Comparison of ENCODE assay signal across 9 cellular contexts in genomic region chr9:133421615-133422542, GRCh38. TPM values are rescaled to one million over a fixed set of nuclear protein-coding genes. Genes with fewer than 3 reads are reported as not detected.
DNase-seq lines count a peak whose midpoint lies in the region; ATAC-seq and TF ChIP-seq lines count a peak whose summit lies in the region.
"Had no signal": no experiment of that assay in that cellular context is flagged by ENCODE, and none has a peak within 500 bp of the region (broad histone marks: within the 10 kb centered on the region; RNA-seq: fewer than 3 reads in every experiment).

ADAMTS13 (plus strand) TSS chr9:133422367; CDS start chr9:133422444, 77 bp downstream.

- peak within 1 kb of the TSS; percentile 28 for H3K27ac Mint-ChIP-seq in glutamatergic neuron (ENCODE audit: unreplicated experiment)

- peak; percentile 7 for TF ChIP-seq CTCF in cardiac muscle cell (IDR thresholded peaks at IDR 0.05; ENCODE audit: low read depth, low read length)
- no peak for TF ChIP-seq CTCF in right atrium auricular region (IDR thresholded peaks at IDR 0.05)
- TF ChIP-seq CTCF in RWPE1 (conservative IDR thresholded peaks at IDR 0.05; ENCODE audit: low read depth) = no peak
- TF ChIP-seq CTCF in glutamatergic neuron (IDR thresholded peaks at IDR 0.05; ENCODE audit: partially characterized antibody, unreplicated experiment) = no peak
- no peak for TF ChIP-seq CTCF in testis (IDR thresholded peaks at IDR 0.05)

- H3K4me3 ChIP-seq in cardiac muscle cell (no peak within 1 kb of the TSS), right atrium auricular region (no peak within 1 kb of the TSS), testis (no peak within 1 kb of the TSS)
- H3K4me3 ChIP-seq: gastroesophageal sphincter had no signal

- H3K4me3 Mint-ChIP-seq in glutamatergic neuron (ENCODE audit: unreplicated experiment) = peak within 1 kb of the TSS; percentile 6

- no peak within 1 kb of the TSS for H3K27ac ChIP-seq in cardiac muscle cell
- H3K27ac ChIP-seq in right atrium auricular region = no peak within 1 kb of the TSS
- peak within 1 kb of the TSS; percentile 46 for H3K27ac ChIP-seq in RWPE1
- no peak within 1 kb of the TSS for H3K27ac ChIP-seq in testis
- H3K27ac ChIP-seq: gastroesophageal sphincter had no signal

- POLR2A ChIA-PET in RWPE1 (lab: Yijun Ruan, JAX; ENCODE audit: low non-redundant PET) = no interaction called here

- CTCF ChIA-PET in RWPE1 (lab: Yijun Ruan, JAX) = interaction anchor here (0.7 kb wide), 1 partner anchor 486 kb away, joined by 6 read pairs; no protein-coding TSS in a partner anchor

- ATAC-seq in HG03139 (IDR thresholded peaks at IDR 0.05; ENCODE audit: unreplicated experiment) (no peak), HG02571 (IDR thresholded peaks at IDR 0.05; ENCODE audit: unreplicated experiment) (no peak)
- ATAC-seq: gastroesophageal sphincter had no signal

- H3K27me3 ChIP-seq in cardiac muscle cell = no peaks in the 10 kb centered on the region
- no peaks in the 10 kb centered on the region for H3K27me3 ChIP-seq in right atrium auricular region
- H3K27me3 ChIP-seq in testis = no peaks in the 10 kb centered on the region

- WGBS in testis, 2 donors = 70 to 75% methylated on average over 16 to 23 of the region's 23 CpGs

- H3K9me3 Mint-ChIP-seq in glutamatergic neuron (ENCODE audit: unreplicated experiment) = peaks cover 5% of the 10 kb centered on the region

- H3K36me3 ChIP-seq in cardiac muscle cell (peaks cover 3% of the 10 kb centered on the region), right atrium auricular region (no peaks in the 10 kb centered on the region), testis (ENCODE audit: low read depth, missing control alignments) (no peaks in the 10 kb centered on the region)

- peaks cover 6% of the 10 kb centered on the region for H3K27me3 Mint-ChIP-seq in glutamatergic neuron (ENCODE audit: unreplicated experiment)

- H3K4me1 ChIP-seq in cardiac muscle cell (ENCODE audit: low read depth) (peaks cover 5% of the 10 kb centered on the region), right atrium auricular region (peaks cover 0 to 15% of the 10 kb centered on the region in 2 donors), testis (peaks cover 4% of the 10 kb centered on the region)

- intact Hi-C loops in testis (cut with DNase I; ENCODE audit: low total_unique reads) = no loop called here

- H3K9me3 ChIP-seq in cardiac muscle cell (ENCODE audit: low read depth) = no peaks in the 10 kb centered on the region
- H3K9me3 ChIP-seq in right atrium auricular region = no peaks in the 10 kb centered on the region
- no peaks in the 10 kb centered on the region for H3K9me3 ChIP-seq in testis
- H3K9me3 ChIP-seq: gastroesophageal sphincter had no signal

- H3K36me3 Mint-ChIP-seq in glutamatergic neuron (ENCODE audit: unreplicated experiment) = no peaks in the 10 kb centered on the region

- DNase-seq in cardiac muscle cell (ENCODE audit: low read depth in 1 of 2, low spot score in 1 of 2) (no peak), right atrium auricular region (ENCODE audit: low spot score) (no peak), RWPE1 (ENCODE audit: low spot score) (no peak), glutamatergic neuron (no peak), testis (no peak), NCI-H446 treated with DMSO at 0.1 percent for 48 hours (lab: John Stamatoyannopoulos, UW) (no peak)

- H3K4me1 Mint-ChIP-seq in glutamatergic neuron (ENCODE audit: low read depth, unreplicated experiment) = peaks cover 8% of the 10 kb centered on the region

- TF ChIP-seq POLR2A in testis (IDR thresholded peaks at IDR 0.05) = no peak

RNA-seq across cellular contexts. Expression of gene ADAMTS13, which starts in this region (rescaled TPM):
- total RNA-seq in cardiac muscle cell (12.2 and 16.9 TPM in 2 replicates), right atrium auricular region (1 to 10 TPM; 2.0 to 2.4 TPM), glutamatergic neuron (ENCODE audit: unreplicated experiment) (27.9 TPM), testis (10 to 100 TPM; 15.4 to 21.2 TPM)
- polyA plus RNA-seq in cardiac muscle cell (10.1 and 11.2 TPM in 2 replicates), testis (ENCODE audit: insufficient read depth, low read depth, low replicate concordance) (15.6 TPM)
